In genomic region chr20:47228654-47229053, GRCh38 we compare ENCODE assay signal across 1 cellular context.
A peak's percentile ranks its signal among the peaks of the same experiment; 100 is the strongest.
TF ChIP-seq lines count a peak whose summit lies in the region.

No MANE protein-coding gene starts in this region.

TF ChIP-seq in HepG2, 621 proteins besides CTCF, POLR2A, EP300 and RAD21 (continued from another document):
- TF ChIP-seq THRA (CRISPR knock-in tag; IDR thresholded peaks at IDR 0.05; ENCODE audit: borderline replicate concordance) = peak; percentile 44; the same call in 1 of the 2 replicates
